8 cellular contexts compared by ENCODE assay signal in the genomic region with DNA sequence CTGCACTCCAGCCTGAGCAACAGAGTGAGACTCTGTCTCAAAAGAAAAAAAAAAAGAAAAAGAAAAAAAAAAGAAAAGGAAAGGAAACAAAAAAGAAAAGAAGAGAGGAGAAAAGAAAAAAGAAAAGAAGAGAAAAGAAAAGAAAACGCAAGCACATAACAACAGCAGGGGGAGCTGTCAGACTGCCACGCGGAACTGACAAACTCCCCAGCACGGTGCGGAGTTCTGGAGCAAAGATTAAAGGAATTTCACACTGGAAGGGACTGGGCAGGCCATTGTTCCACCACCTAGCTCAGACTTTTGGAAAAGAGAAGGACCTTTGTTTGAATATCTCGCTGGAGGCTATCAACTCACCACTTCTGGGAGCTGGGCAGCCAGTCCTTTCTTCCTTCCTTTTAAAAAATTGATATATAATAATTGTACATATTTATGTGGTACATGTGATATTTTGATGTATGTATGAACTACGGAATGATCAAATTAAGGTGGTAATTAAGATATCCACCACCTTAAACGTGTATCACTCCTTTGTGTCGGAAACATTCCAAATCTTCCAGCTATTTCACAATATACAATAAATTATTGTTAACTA. TPM values are rescaled to one million over a fixed set of nuclear protein-coding genes. Genes with fewer than 3 reads are reported as not detected.
A peak's percentile ranks its signal among the peaks of the same experiment; 100 is the strongest.
DNase-seq lines count a peak whose midpoint lies in the region; ATAC-seq, FAIRE-seq and TF ChIP-seq lines count a peak whose summit lies in the region.

No MANE protein-coding gene starts in this region.

- CTCF ChIA-PET in PC-9 (lab: Charles Lee), result interaction anchor here (0.5 to 0.7 kb wide), 3 partner anchors 459 to 1828 kb away, joined by 3 read pairs; no protein-coding TSS in a partner anchor

- H3K9me3 ChIP-seq in PC-9 (ENCODE audit: insufficient read depth, low read depth) (no peaks in the 10 kb centered on the region), parathyroid adenoma (ENCODE audit: control insufficient read depth, low read length) (no peaks in the 10 kb centered on the region)

- H3K4me3 ChIP-seq in PC-9, result no peak overlapping the region
- no peak overlapping the region for H3K4me3 ChIP-seq in epithelial cell of proximal tubule (ENCODE audit: low read depth, low read length)
- no peak overlapping the region for H3K4me3 ChIP-seq in parathyroid adenoma (ENCODE audit: low read depth, low read length)

- BruUV-seq in PC-9 (replicated peaks; lab: Mats Ljungman, UMichigan), result no TSS peak

- no peaks in the 10 kb centered on the region for H4K20me1 ChIP-seq in PC-9 (ENCODE audit: insufficient read depth)

- no peaks in the 10 kb centered on the region for H3K36me3 ChIP-seq in PC-9 (ENCODE audit: low read depth)
- H3K36me3 ChIP-seq in parathyroid adenoma (ENCODE audit: control insufficient read depth, insufficient read depth, low read length), result no peaks in the 10 kb centered on the region

- no peak for ATAC-seq in GM21423 (IDR thresholded peaks at IDR 0.05; ENCODE audit: unreplicated experiment)

- TF ChIP-seq CTCF in PC-9 (conservative IDR thresholded peaks at IDR 0.05), result peak; percentile 76
- TF ChIP-seq CTCF in epithelial cell of proximal tubule (conservative IDR thresholded peaks at IDR 0.05; ENCODE audit: low read depth, low read length), result peak; percentile 80
- TF ChIP-seq CTCF in parathyroid adenoma (IDR thresholded peaks at IDR 0.05), result peak; percentile 8

- no peaks in the 10 kb centered on the region for H3K79me2 ChIP-seq in PC-9 (ENCODE audit: low read depth)
- H3K79me2 ChIP-seq in parathyroid adenoma, result no peaks in the 10 kb centered on the region

- FAIRE-seq in GM12892 (lab: Jason Lieb, UNC), result no peak

- no peak overlapping the region for H3K9ac ChIP-seq in parathyroid adenoma

- H2AFZ ChIP-seq in PC-9, result peak overlapping the region; percentile 52; the same call in 1 of the 2 replicates
- H2AFZ ChIP-seq in parathyroid adenoma, result no peak overlapping the region

- H3K27me3 ChIP-seq in PC-9 (ENCODE audit: insufficient read depth, low read depth) (no peaks in the 10 kb centered on the region), parathyroid adenoma (ENCODE audit: control insufficient read depth, insufficient read depth, low read length) (no peaks in the 10 kb centered on the region)

- no peaks in the 10 kb centered on the region for H3F3A ChIP-seq in PC-9 (ENCODE audit: insufficient read depth, low read depth)

- TF ChIP-seq POLR2A in GM12892 (IDR thresholded peaks at IDR 0.05; ENCODE audit: low read depth, low read length), result no peak

- no peak overlapping the region for H3K4me2 ChIP-seq in PC-9
- no peak overlapping the region for H3K4me2 ChIP-seq in parathyroid adenoma (ENCODE audit: low read length)

- POLR2A ChIA-PET in PC-9 (lab: Charles Lee; ENCODE audit: unreplicated experiment), result no interaction called here

- H3K27ac ChIP-seq in PC-9, result no peak overlapping the region
- H3K27ac ChIP-seq in parathyroid adenoma, result no peak overlapping the region

- intact Hi-C loops in PC-9 (cut with micrococcal nuclease; ENCODE audit: unreplicated experiment), result loop anchor here (10.0 kb wide), 2 partner anchors 139 to 1799 kb away; a partner anchor contains a TSS

- peak; percentile 25 for DNase-seq in 8988T
- DNase-seq in EL, result peak; percentile 47
- DNase-seq in PC-9, result peak in 1 of 2 experiments; percentile 38
- no peak for DNase-seq in epithelial cell of proximal tubule (ENCODE audit: low read depth)
- DNase-seq in GM12892 (ENCODE audit: insufficient read length), result no peak
- no peak for DNase-seq in GM19238 (ENCODE audit: insufficient read length, low spot score)

- H3K4me1 ChIP-seq in PC-9 (replicated peaks; ENCODE audit: insufficient read depth), result no peaks in the 10 kb centered on the region
- H3K4me1 ChIP-seq in parathyroid adenoma, result no peaks in the 10 kb centered on the region

- no peaks in the 10 kb centered on the region for H3K9me2 ChIP-seq in PC-9 (ENCODE audit: insufficient read depth)

RNA-seq across cellular contexts. Expression of a gene that starts 40.5 kb away (rescaled TPM):
- total RNA-seq in PC-9 (2021) (not detected in 2 replicates), epithelial cell of proximal tubule (not detected in 2 replicates)
- not detected for polyA plus RNA-seq in GM12892 (2012; ENCODE audit: missing spikeins)

Comparison
In these comparisons a context has a peak if more than half of its experiments do, and no peak if none do; other contexts are left out.
1. DNase-seq: peak in 8988T (single experiment) and EL (single experiment); none in epithelial cell of proximal tubule (single experiment), GM12892 (single experiment) and GM19238 (single experiment).
2. CTCF ChIP-seq: peak in every context shown above with its lines; median percentile 80 in epithelial cell of proximal tubule; 76 in PC-9; 8 in parathyroid adenoma.